1 cellular context compared by ENCODE assay signal in the genomic region with DNA sequence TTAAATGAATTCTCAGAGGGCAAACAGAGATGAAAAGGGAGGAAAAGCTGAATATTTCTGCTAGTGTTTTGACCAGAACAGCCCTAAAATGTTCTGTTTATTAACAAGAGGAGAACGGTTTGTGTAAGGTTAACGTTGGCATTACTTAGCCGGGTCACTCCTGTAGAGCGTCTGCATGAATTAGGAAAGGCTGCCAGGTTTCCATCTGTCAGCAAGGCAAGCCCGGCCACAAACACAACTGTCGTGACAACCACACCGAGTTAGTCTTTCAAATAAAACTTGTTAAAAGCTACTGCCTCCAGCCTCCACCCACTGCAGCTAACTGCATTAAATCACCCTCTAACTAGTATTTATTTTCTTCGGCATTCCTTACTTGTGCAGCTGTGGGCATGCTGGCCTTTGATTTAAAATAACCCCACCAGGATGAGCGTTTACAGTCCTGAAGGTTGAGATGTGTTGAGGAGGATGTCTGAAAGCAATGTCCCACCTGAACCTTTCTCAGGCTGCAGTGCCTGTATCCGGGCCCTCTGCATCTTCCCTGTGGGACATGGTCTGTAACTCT.
TF ChIP-seq lines count a peak whose summit lies in the region.

No MANE protein-coding gene starts in this region.

TF ChIP-seq in IMR-90, 13 proteins besides CTCF, POLR2A, EP300 and RAD21:
- no peak for TF ChIP-seq MAFK (IDR thresholded peaks at IDR 0.05; ENCODE audit: low read depth, low read length)
- TF ChIP-seq, protein P1, sequence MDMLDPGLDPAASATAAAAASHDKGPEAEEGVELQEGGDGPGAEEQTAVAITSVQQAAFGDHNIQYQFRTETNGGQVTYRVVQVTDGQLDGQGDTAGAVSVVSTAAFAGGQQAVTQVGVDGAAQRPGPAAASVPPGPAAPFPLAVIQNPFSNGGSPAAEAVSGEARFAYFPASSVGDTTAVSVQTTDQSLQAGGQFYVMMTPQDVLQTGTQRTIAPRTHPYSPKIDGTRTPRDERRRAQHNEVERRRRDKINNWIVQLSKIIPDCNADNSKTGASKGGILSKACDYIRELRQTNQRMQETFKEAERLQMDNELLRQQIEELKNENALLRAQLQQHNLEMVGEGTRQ (IDR thresholded peaks at IDR 0.05; ENCODE audit: low read depth, low read length): no peak
- TF ChIP-seq SMC3 (IDR thresholded peaks at IDR 0.05; ENCODE audit: low read depth, low read length): no peak
- TF ChIP-seq RCOR1 (IDR thresholded peaks at IDR 0.05; ENCODE audit: insufficient replicate concordance, low read length): no peak
- no peak for TF ChIP-seq RFX5 (IDR thresholded peaks at IDR 0.05; ENCODE audit: low read depth, low read length)
- TF ChIP-seq CEBPB (IDR thresholded peaks at IDR 0.05; ENCODE audit: low read depth, low read length): no peak
- TF ChIP-seq, protein P2, sequence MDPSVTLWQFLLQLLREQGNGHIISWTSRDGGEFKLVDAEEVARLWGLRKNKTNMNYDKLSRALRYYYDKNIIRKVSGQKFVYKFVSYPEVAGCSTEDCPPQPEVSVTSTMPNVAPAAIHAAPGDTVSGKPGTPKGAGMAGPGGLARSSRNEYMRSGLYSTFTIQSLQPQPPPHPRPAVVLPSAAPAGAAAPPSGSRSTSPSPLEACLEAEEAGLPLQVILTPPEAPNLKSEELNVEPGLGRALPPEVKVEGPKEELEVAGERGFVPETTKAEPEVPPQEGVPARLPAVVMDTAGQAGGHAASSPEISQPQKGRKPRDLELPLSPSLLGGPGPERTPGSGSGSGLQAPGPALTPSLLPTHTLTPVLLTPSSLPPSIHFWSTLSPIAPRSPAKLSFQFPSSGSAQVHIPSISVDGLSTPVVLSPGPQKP (IDR thresholded peaks at IDR 0.05; ENCODE audit: borderline replicate concordance, low read depth, low read length): no peak
- TF ChIP-seq MXI1 (IDR thresholded peaks at IDR 0.05; ENCODE audit: borderline replicate concordance, low read depth, low read length): no peak
- no peak for TF ChIP-seq NFE2L2 (IDR thresholded peaks at IDR 0.05; ENCODE audit: low read depth, low read length)
